ENCODE assay signal across 8 cellular contexts in genomic region chr15:22775595-22776376, GRCh38. TPM values are rescaled to one million over a fixed set of nuclear protein-coding genes. Genes with fewer than 3 reads are reported as not detected.
DNase-seq lines count a peak whose midpoint lies in the region; ATAC-seq lines count a peak whose summit lies in the region.
"Not testable (repeated sequence)": the region's sequence is repeated elsewhere in the genome, so short reads cannot be mapped to it uniquely, and the experiment has no call there.

No MANE protein-coding gene starts in this region.

- ATAC-seq in GM18499 (IDR thresholded peaks at IDR 0.05; ENCODE audit: insufficient read depth, unreplicated experiment) = peak; percentile 35

- not testable (repeated sequence) for H3K36me3 Mint-ChIP-seq in activated naive CD8-positive, alpha-beta T cell treated with anti-CD3 and anti-CD28 coated beads for 36 hours

- H3K4me1 Mint-ChIP-seq in activated naive CD8-positive, alpha-beta T cell treated with anti-CD3 and anti-CD28 coated beads for 36 hours = peaks cover 13% of the 10 kb centered on the region

- H3K27me3 Mint-ChIP-seq in activated naive CD8-positive, alpha-beta T cell treated with anti-CD3 and anti-CD28 coated beads for 36 hours = not testable (repeated sequence)

- in situ Hi-C loops in SK-MEL-5 (cut with HindIII; ENCODE audit: low pct_unique_long_range_greater_than_20kb, low sequenced_read_pairs) = not testable (repeated sequence)

- DNase-seq in A172 (ENCODE audit: low spot score) (peak; percentile 33), M059J (ENCODE audit: low read depth) (peak; percentile 8), SK-MEL-5 (ENCODE audit: low read depth, low spot score) (peak; percentile 79), islet precursor cell (peak; percentile 57)
- peak; percentile 55 to 61 for DNase-seq in activated CD4-positive, alpha-beta T cell treated with anti-CD3 and anti-CD28 coated beads, Interleukin-2, amount 50 U/mL, for 48 hours
- DNase-seq in activated naive CD8-positive, alpha-beta T cell treated with anti-CD3 and anti-CD28 coated beads for 36 hours = peak; percentile 39
- peak in 2 of 3 experiments; percentile 11 to 53 for DNase-seq in stimulated activated CD4-positive, alpha-beta T cell treated with anti-CD3 and anti-CD28 coated beads, TNF-alpha, amount 100 ng/mL, for 24 hours (ENCODE audit: low read depth in 3 of 3)

- H3K4me3 Mint-ChIP-seq in activated naive CD8-positive, alpha-beta T cell treated with anti-CD3 and anti-CD28 coated beads for 36 hours = not testable (repeated sequence)

- not testable (repeated sequence) for H3K9me3 Mint-ChIP-seq in activated naive CD8-positive, alpha-beta T cell treated with anti-CD3 and anti-CD28 coated beads for 36 hours

- H3K27ac Mint-ChIP-seq in activated naive CD8-positive, alpha-beta T cell treated with anti-CD3 and anti-CD28 coated beads for 36 hours = not testable (repeated sequence)

RNA-seq across cellular contexts. Expression of gene NIPA1, which starts 10.7 kb away (rescaled TPM):
- 23.8 and 26.8 TPM in 2 replicates for total RNA-seq in A172 (2014; rRNA removed; shearing (Covaris generic))
- 14.6 and 26.3 TPM in 2 replicates for total RNA-seq in M059J (2014; rRNA removed; shearing (Covaris generic))
- total RNA-seq in SK-MEL-5 (2014; rRNA removed; shearing (Covaris generic)) = 10.3 and 12.6 TPM in 2 replicates
- 10.0 and 16.7 TPM in 2 replicates for polyA plus RNA-seq in SK-MEL-5 (2015; cell fraction: cytosol; rRNA removed)
- 14.9 and 20.4 TPM in 2 replicates for polyA plus RNA-seq in SK-MEL-5 (2015; cell fraction: nucleus; rRNA removed)
- total RNA-seq in activated naive CD8-positive, alpha-beta T cell treated with anti-CD3 and anti-CD28 coated beads for 36 hours = 1 to 10 TPM; 8.2 to 9.1 TPM

Comparison
In these comparisons a context has a peak if more than half of its experiments do, and no peak if none do; other contexts are left out.
1. Peak in every context shown above with its lines: DNase-seq and ATAC-seq.
2. DNase-seq: peak in every context shown above with its lines; median percentile 79 in SK-MEL-5; 58 in activated CD4-positive, alpha-beta T cell treated with anti-CD3 and anti-CD28 coated beads, Interleukin-2, amount 50 U/mL, for 48 hours; 57 in islet precursor cell; 39 in activated naive CD8-positive, alpha-beta T cell treated with anti-CD3 and anti-CD28 coated beads for 36 hours; 33 in A172; 32 in stimulated activated CD4-positive, alpha-beta T cell treated with anti-CD3 and anti-CD28 coated beads, TNF-alpha, amount 100 ng/mL, for 24 hours; 8 in M059J.